Comparison of ENCODE assay signal across 8 cellular contexts in genomic region chr7:74371381-74372059, GRCh38.
A peak's percentile ranks its signal among the peaks of the same experiment; 100 is the strongest.
DNase-seq lines count a peak whose midpoint lies in the region; ATAC-seq and TF ChIP-seq lines count a peak whose summit lies in the region.

No MANE protein-coding gene starts in this region.

- DNase-seq in COR-L47 (lab: John Stamatoyannopoulos, UW) (peak; percentile 62), NCI-H1105 (lab: John Stamatoyannopoulos, UW) (peak; percentile 49), body of pancreas (peak; percentile 41 to 60 (median 50)), mucosa of gallbladder (ENCODE audit: low spot score) (peak; percentile 24), AG20443 (ENCODE audit: low spot score) (no peak)
- DNase-seq in activated CD8-positive, alpha-beta memory T cell treated with anti-CD3 and anti-CD28 coated beads, Interleukin-2, amount 50 U/mL, for 48 hours = no peak

- ATAC-seq in body of pancreas = peak; percentile 59
- no peak for ATAC-seq in GM21515 (IDR thresholded peaks at IDR 0.05; ENCODE audit: unreplicated experiment)
- ATAC-seq in HG02759 (IDR thresholded peaks at IDR 0.05; ENCODE audit: unreplicated experiment) = no peak

- no peaks in the 10 kb centered on the region for H3K27me3 ChIP-seq in body of pancreas

- H3K4me3 ChIP-seq in body of pancreas = no peak overlapping the region

- WGBS in body of pancreas, 2 donors = 16% methylated on average over 7 of the region's 7 CpGs

- TF ChIP-seq POLR2A in body of pancreas (IDR thresholded peaks at IDR 0.05) = no peak

- H3K9me3 ChIP-seq in body of pancreas = no peaks in the 10 kb centered on the region

- TF ChIP-seq CTCF in body of pancreas (IDR thresholded peaks at IDR 0.05) = no peak

- peaks cover 0 to 2% of the 10 kb centered on the region in 2 donors for H3K36me3 ChIP-seq in body of pancreas (replicated peaks in 1 of 2; ENCODE audit: insufficient read depth in 1 of 2, low read depth in 2 of 2)

- peaks cover 16% of the 10 kb centered on the region for H3K4me1 ChIP-seq in body of pancreas

- intact Hi-C loops in body of pancreas (cut with DNase I) = no loop called here

- H3K27ac ChIP-seq in body of pancreas = peak overlapping the region in 3 of 4 donors; percentile 14 to 38 (median 19)

Comparison
In these comparisons a context has a peak if more than half of its experiments do, and no peak if none do; other contexts are left out.
1. DNase-seq: peak in COR-L47 (single experiment), NCI-H1105 (single experiment), body of pancreas (4 of 4) and mucosa of gallbladder (single experiment); none in activated CD8-positive, alpha-beta memory T cell treated with anti-CD3 and anti-CD28 coated beads, Interleukin-2, amount 50 U/mL, for 48 hours (single experiment) and AG20443 (single experiment).